Comparison of ENCODE assay signal across 10 cellular contexts in genomic region chr5:137439645-137440044, GRCh38. TPM values are rescaled to one million over a fixed set of nuclear protein-coding genes. Genes with fewer than 3 reads are reported as not detected.
"Had no signal": no experiment of that assay in that cellular context is flagged by ENCODE, and none has a peak within 500 bp of the region (broad histone marks: within the 10 kb centered on the region; RNA-seq: fewer than 3 reads in every experiment).

No MANE protein-coding gene starts in this region.

- H3K9ac ChIP-seq: GM23248 had no signal

- ATAC-seq: HepG2, K562 had no signal

- DNase-seq: GM23248, GOT3, H7, HCEC 1CT, HFFc6, KG1 had no signal

- H3K4me3 ChIP-seq: GM23248, K562 had no signal

- H2AFZ ChIP-seq: GM23248 had no signal

- H3K27me3 Mint-ChIP-seq: IgD-negative memory B cell had no signal

- H3K9me3 Mint-ChIP-seq: HFFc6 had no signal

- H3K27ac ChIP-seq: GM23248, HL-60 had no signal

- H3K4me3 Mint-ChIP-seq: HFFc6, IgD-negative memory B cell had no signal

- H3K4me1 Mint-ChIP-seq: IgD-negative memory B cell had no signal

- H3K36me3 Mint-ChIP-seq: IgD-negative memory B cell had no signal

- H3K27ac Mint-ChIP-seq: HFFc6, IgD-negative memory B cell had no signal

RNA-seq across cellular contexts. Expression of gene SPOCK1, which starts 59.5 kb away (rescaled TPM):
- polyA plus RNA-seq: IgD-negative memory B cell had no signal
